14 cellular contexts compared by ENCODE assay signal in genomic region chr3:189122526-189123205, GRCh38. TPM values are rescaled to one million over a fixed set of nuclear protein-coding genes. Genes with fewer than 3 reads are reported as not detected.
A peak's percentile ranks its signal among the peaks of the same experiment; 100 is the strongest.
DNase-seq lines count a peak whose midpoint lies in the region; ATAC-seq and TF ChIP-seq lines count a peak whose summit lies in the region.
"Had no signal": no experiment of that assay in that cellular context is flagged by ENCODE, and none has a peak within 500 bp of the region (broad histone marks: within the 10 kb centered on the region; RNA-seq: fewer than 3 reads in every experiment).

No MANE protein-coding gene starts in this region.

- H3K9me3 ChIP-seq in mesenchymal stem cell (ENCODE audit: control insufficient read depth, low read length) (no peaks in the 10 kb centered on the region), testis (no peaks in the 10 kb centered on the region)

- H3K36me3 Mint-ChIP-seq in central memory CD8-positive, alpha-beta T cell (ENCODE audit: insufficient read depth) = peaks cover 7% of the 10 kb centered on the region
- no peaks in the 10 kb centered on the region for H3K36me3 Mint-ChIP-seq in MCF 10A (ENCODE audit: insufficient read depth, unreplicated experiment)

- H3K4me3 Mint-ChIP-seq in central memory CD8-positive, alpha-beta T cell = peak overlapping the region; percentile 87
- H3K4me3 Mint-ChIP-seq in MCF 10A (ENCODE audit: unreplicated experiment) = no peak overlapping the region

- H3K27me3 ChIP-seq in mesenchymal stem cell (ENCODE audit: control insufficient read depth in 1 of 2, insufficient read depth in 1 of 2, low read length in 2 of 2) (no peaks in the 10 kb centered on the region), testis (no peaks in the 10 kb centered on the region)

- peaks cover 52% of the 10 kb centered on the region for H3K4me1 Mint-ChIP-seq in central memory CD8-positive, alpha-beta T cell
- no peaks in the 10 kb centered on the region for H3K4me1 Mint-ChIP-seq in MCF 10A (ENCODE audit: insufficient read depth, unreplicated experiment)

- H2BK120ac ChIP-seq in mesenchymal stem cell (ENCODE audit: low read depth, low read length) = no peak overlapping the region

- no peak overlapping the region for H2BK12ac ChIP-seq in mesenchymal stem cell (ENCODE audit: low read length in 2 of 2)

- no peaks in the 10 kb centered on the region for H3K27me3 Mint-ChIP-seq in central memory CD8-positive, alpha-beta T cell
- H3K27me3 Mint-ChIP-seq in MCF 10A (ENCODE audit: insufficient read depth, unreplicated experiment) = no peaks in the 10 kb centered on the region
- H3K27me3 Mint-ChIP-seq: progenitor cell of endocrine pancreas had no signal

- H3K23ac ChIP-seq in mesenchymal stem cell (ENCODE audit: low read length in 2 of 2) = no peak overlapping the region

- CTCF ChIA-PET in MCF 10A (lab: Yijun Ruan, JAX) = interaction anchor here (1.4 kb wide), 1 partner anchor 33 kb away, joined by 4 read pairs; no protein-coding TSS in a partner anchor

- H2BK15ac ChIP-seq in mesenchymal stem cell (ENCODE audit: low read depth, poor library complexity, severe bottlenecking) = no peak overlapping the region

- ATAC-seq in central memory CD8-positive, alpha-beta T cell (replicated peaks; ENCODE audit: extremely low read depth, poor library complexity, severe bottlenecking) = no peak
- ATAC-seq in HG03565 (IDR thresholded peaks at IDR 0.05; ENCODE audit: unreplicated experiment) = no peak

- H2AFZ ChIP-seq in mesenchymal stem cell (ENCODE audit: low read depth, low read length) = no peak overlapping the region

- no TSS peak for BruUV-seq in MCF 10A (replicated peaks; lab: Mats Ljungman, UMichigan)

- no peak overlapping the region for H4K8ac ChIP-seq in mesenchymal stem cell (ENCODE audit: low read length)

- DNase-seq in DMS79 treated with DMSO at 0.1 percent for 48 hours (lab: John Stamatoyannopoulos, UW) (peak; percentile 54), DMS79 (lab: John Stamatoyannopoulos, UW) (no peak), mesenchymal stem cell (no peak), testis (no peak), MCF 10A (ENCODE audit: unreplicated experiment) (no peak), D341Med (ENCODE audit: low spot score) (no peak)
- no peak for DNase-seq in central memory CD8-positive, alpha-beta T cell (ENCODE audit: low spot score in 2 of 2)
- DNase-seq: activated CD4-positive, alpha-beta T cell treated with anti-CD3 and anti-CD28 coated beads for 48 hours; activated naive CD4-positive, alpha-beta T cell treated with anti-CD3 and anti-CD28 coated beads, Interleukin-2, amount 50 U/mL, for 16 hours; Calu3; glutamatergic neuron; NCI-H2171 had no signal

- H3K4me3 ChIP-seq in mesenchymal stem cell (ENCODE audit: insufficient read depth in 1 of 2, low read depth in 1 of 2, low read length in 2 of 2) (peak overlapping the region in 1 of 2 experiments; percentile 66), testis (no peak overlapping the region)

- H3K4me2 ChIP-seq in mesenchymal stem cell (ENCODE audit: low read length, poor library complexity, severe bottlenecking) = no peak overlapping the region

- H3K36me3 ChIP-seq in mesenchymal stem cell (ENCODE audit: control insufficient read depth in 1 of 2, insufficient read depth in 2 of 2, low read depth in 1 of 2, low read length in 2 of 2) (no peaks in the 10 kb centered on the region), testis (ENCODE audit: low read depth, missing control alignments) (no peaks in the 10 kb centered on the region)

- no peak overlapping the region for H3K18ac ChIP-seq in mesenchymal stem cell (ENCODE audit: low read depth in 1 of 2, low read length in 2 of 2)

- H2BK5ac ChIP-seq in mesenchymal stem cell (ENCODE audit: low read depth, low read length, poor library complexity, severe bottlenecking) = no peak overlapping the region

- H3K79me1 ChIP-seq in mesenchymal stem cell (replicated peaks; ENCODE audit: low read length, poor library complexity, severe bottlenecking) = no peaks in the 10 kb centered on the region

- no peaks in the 10 kb centered on the region for H3K9me3 Mint-ChIP-seq in central memory CD8-positive, alpha-beta T cell
- H3K9me3 Mint-ChIP-seq in MCF 10A (ENCODE audit: unreplicated experiment) = no peaks in the 10 kb centered on the region

- 100% methylated on average over 2 of the region's 5 CpGs for WGBS in mesenchymal stem cell
- WGBS in testis, 2 donors = 28 to 46% methylated on average over 5 of the region's 5 CpGs

- no peak overlapping the region for H3K4ac ChIP-seq in mesenchymal stem cell (ENCODE audit: low read depth in 1 of 2, low read length in 2 of 2)

- no peak overlapping the region for H3K14ac ChIP-seq in mesenchymal stem cell (ENCODE audit: low read length in 2 of 2)

- TF ChIP-seq POLR2A in testis (IDR thresholded peaks at IDR 0.05) = no peak

- H3K27ac ChIP-seq in mesenchymal stem cell (ENCODE audit: low read length, poor library complexity, severe bottlenecking) = no peak overlapping the region
- H3K27ac ChIP-seq in testis = peak overlapping the region; percentile 44 to 81

- POLR2A ChIA-PET in MCF 10A (lab: Yijun Ruan, JAX) = interaction anchor here (1.7 kb wide), 1 partner anchor 13 kb away, joined by 4 read pairs; no protein-coding TSS in a partner anchor

- no peak for TF ChIP-seq CTCF in testis (IDR thresholded peaks at IDR 0.05)
- no peak for TF ChIP-seq CTCF in MCF 10A (IDR thresholded peaks at IDR 0.05; ENCODE audit: unreplicated experiment)

- H4K91ac ChIP-seq in mesenchymal stem cell (ENCODE audit: low read length) = no peak overlapping the region

- intact Hi-C loops in testis (cut with DNase I; ENCODE audit: low total_unique reads) = no loop called here
- intact Hi-C loops in MCF 10A (cut with micrococcal nuclease) = no loop called here

- H3K9ac ChIP-seq in mesenchymal stem cell (ENCODE audit: low read length) = peak overlapping the region; percentile 82

- H3K27ac Mint-ChIP-seq in central memory CD8-positive, alpha-beta T cell (ENCODE audit: low read depth) = peak overlapping the region; percentile 98
- H3K27ac Mint-ChIP-seq in MCF 10A (ENCODE audit: low read depth, unreplicated experiment) = no peak overlapping the region
- H3K27ac Mint-ChIP-seq: progenitor cell of endocrine pancreas had no signal

- H2AK5ac ChIP-seq in mesenchymal stem cell (ENCODE audit: low read length, severe bottlenecking) = no peak overlapping the region

- H3K4me1 ChIP-seq in mesenchymal stem cell (ENCODE audit: control insufficient read depth, insufficient read depth, low read depth, low read length) (no peaks in the 10 kb centered on the region), testis (peaks cover 28% of the 10 kb centered on the region)

RNA-seq across cellular contexts. Expression of gene TPRG1, which starts 49.1 kb away (rescaled TPM):
- polyA plus RNA-seq in mesenchymal stem cell (2013, experiment 1 of 2) = 0.08 TPM
- polyA plus RNA-seq in mesenchymal stem cell (2013, experiment 2 of 2) = 0.16 TPM
- total RNA-seq in testis (10 to 100 TPM; 15.9 to 25.2 TPM), MCF 10A (2022) (1.5 and 2.0 TPM in 2 replicates)
- 15.5 TPM for polyA plus RNA-seq in testis (ENCODE audit: insufficient read depth, low read depth, low replicate concordance)
